In the genomic region with DNA sequence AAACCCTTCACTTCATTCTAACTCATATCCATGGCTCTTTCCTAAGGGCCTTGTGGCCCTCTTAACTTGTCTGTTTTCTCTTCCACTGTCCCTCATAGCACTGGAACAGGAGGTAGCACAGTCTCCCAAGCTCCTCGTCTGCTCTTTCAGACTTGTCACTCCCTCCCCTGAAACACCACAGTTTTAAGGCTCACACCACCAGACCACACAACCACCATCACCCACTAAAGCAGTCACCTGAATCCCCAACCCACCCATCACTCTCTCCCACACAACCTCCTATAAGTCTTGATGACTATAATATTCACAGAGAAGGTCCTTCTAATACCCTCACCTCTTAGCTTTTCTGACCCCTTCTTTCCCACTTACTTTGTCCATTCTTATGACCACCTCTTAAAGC, we compare ENCODE assay signal across 28 cellular contexts.
"Had no signal": no experiment of that assay in that cellular context is flagged by ENCODE, and none has a peak within 500 bp of the region (broad histone marks: within the 10 kb centered on the region; RNA-seq: fewer than 3 reads in every experiment).

No MANE protein-coding gene starts in this region.

- H3K27ac ChIP-seq: adrenal gland, ascending aorta, VCaP had no signal

- H3K4me3 ChIP-seq: adrenal gland, ascending aorta had no signal

- H3K4me1 ChIP-seq: adrenal gland, ascending aorta had no signal

- DNase-seq: activated B cell treated with CpG ODN at 0.5 μM for 24 hours; activated CD4-positive, alpha-beta memory T cell treated with anti-CD3 and anti-CD28 coated beads for 36 hours; activated CD4-positive, alpha-beta T cell treated with anti-CD3 and anti-CD28 coated beads for 4 hours; activated CD4-positive, alpha-beta T cell treated with anti-CD3 and anti-CD28 coated beads, Interleukin-2, amount 10 ng/mL, durations not matched to agents 24 days and 14 days; activated CD4-positive, alpha-beta T cell treated with anti-CD3 and anti-CD28 coated beads, Interleukin-2, amount 50 U/mL, for 1 hour; activated CD4-positive, alpha-beta T cell treated with anti-CD3 and anti-CD28 coated beads, Interleukin-2, amount 50 U/mL, for 4 hours; activated CD4-positive, CD25-positive, alpha-beta regulatory T cell treated with anti-CD3 and anti-CD28 coated beads, Interleukin-2, amount 50 U/mL, for 72 hours; activated CD8-positive, alpha-beta memory T cell treated with anti-CD3 and anti-CD28 coated beads, Interleukin-2, amount 50 U/mL, for 4 hours; activated effector memory CD4-positive, alpha-beta T cell treated with anti-CD3 and anti-CD28 coated beads, Interleukin-2, amount 50 U/mL, for 16 hours; activated gamma-delta T cell treated with Interleukin-2 at 50 U/mL for 16 hours; activated naive CD4-positive, alpha-beta T cell; activated naive CD4-positive, alpha-beta T cell treated with anti-CD3 and anti-CD28 coated beads for 36 hours; activated naive CD4-positive, alpha-beta T cell treated with anti-CD3 and anti-CD28 coated beads, Interleukin-2, amount 50 U/mL, for 16 hours; activated naive CD8-positive, alpha-beta T cell treated with anti-CD3 and anti-CD28 coated beads for 36 hours; activated T-cell treated with anti-CD3 and anti-CD28 coated beads for 4 hours; activated T-cell treated with anti-CD3 and anti-CD28 coated beads, Interleukin-2, amount 50 U/mL, for 1 hour; activated T-cell treated with anti-CD3 and anti-CD28 coated beads, Interleukin-2, amount 50 U/mL, for 4 hours; activated T-cell treated with anti-CD3 and anti-CD28 coated beads, Interleukin-2, amount 50 U/mL, for 72 hours; adrenal gland; amniotic stem cell; anterior cingulate cortex; central memory CD4-positive, alpha-beta T cell; T-helper 1 cell; T-helper 2 cell; T-helper 9 cell had no signal

- H3K9me3 ChIP-seq: adrenal gland, ascending aorta had no signal

- H3K27me3 ChIP-seq: adrenal gland, ascending aorta had no signal

- ATAC-seq: activated T-cell treated with anti-CD3 and anti-CD28 coated beads, Interleukin-2, amount 50 U/mL, for 72 hours; activated T-helper 17 cell treated with anti-CD3 and anti-CD28 coated beads, Interleukin-2, amount 50 U/mL, for 72 hours had no signal
